ENCODE assay signal across 8 cellular contexts in genomic region chr6:159758031-159759001, GRCh38. TPM values are rescaled to one million over a fixed set of nuclear protein-coding genes. Genes with fewer than 3 reads are reported as not detected.
DNase-seq lines count a peak whose midpoint lies in the region; ATAC-seq and TF ChIP-seq lines count a peak whose summit lies in the region.

No MANE protein-coding gene starts in this region.

- no peaks in the 10 kb centered on the region for H3K27me3 Mint-ChIP-seq in CD14-positive monocyte (ENCODE audit: low read depth in 3 of 3)
- no peaks in the 10 kb centered on the region for H3K27me3 Mint-ChIP-seq in activated naive CD8-positive, alpha-beta T cell

- no peaks in the 10 kb centered on the region for H3K9me3 ChIP-seq in gastroesophageal sphincter

- no peak for TF ChIP-seq EP300 in gastroesophageal sphincter (IDR thresholded peaks at IDR 0.05)

- in situ Hi-C loops in GM13976 (cut with MboI; ENCODE audit: low sequenced_read_pairs, unreplicated experiment): no loop called here

- no peak for TF ChIP-seq POLR2A in gastroesophageal sphincter (IDR thresholded peaks at IDR 0.05)

- H3K4me3 ChIP-seq in kidney epithelial cell (ENCODE audit: low read depth, low read length) (no peak overlapping the region), gastroesophageal sphincter (no peak overlapping the region)

- H3K27me3 ChIP-seq in kidney epithelial cell (ENCODE audit: control insufficient read depth, insufficient read depth, low read length) (no peaks in the 10 kb centered on the region), gastroesophageal sphincter (no peaks in the 10 kb centered on the region)

- intact Hi-C loops in CD14-positive monocyte (cut with micrococcal nuclease): no loop called here

- WGBS in gastroesophageal sphincter (ENCODE audit: low coverage in 1 of 2), 2 donors: 91 to 92% methylated on average over 6 to 7 of the region's 7 CpGs

- H3K27ac Mint-ChIP-seq in CD14-positive monocyte: peak overlapping the region in 4 of 7 donors; percentile 7 to 65 (median 50)
- H3K27ac Mint-ChIP-seq in activated naive CD8-positive, alpha-beta T cell: peak overlapping the region; percentile 61

- DNase-seq in CD14-positive monocyte (ENCODE audit: low spot score) (no peak), HK-2 (ENCODE audit: unreplicated experiment) (peak; percentile 66), kidney epithelial cell (ENCODE audit: low read depth) (peak; percentile 48), GM13976 (ENCODE audit: low spot score) (no peak)
- DNase-seq in activated CD4-positive, CD25-positive, alpha-beta regulatory T cell treated with anti-CD3 and anti-CD28 coated beads, Interleukin-2, amount 50 U/mL, for 72 hours: no peak

- H3K4me1 Mint-ChIP-seq in CD14-positive monocyte: peaks cover 26% of the 10 kb centered on the region
- peaks cover 24% of the 10 kb centered on the region for H3K4me1 Mint-ChIP-seq in activated naive CD8-positive, alpha-beta T cell (ENCODE audit: low read depth)

- no peak for ATAC-seq in HG03108 (IDR thresholded peaks at IDR 0.05; ENCODE audit: unreplicated experiment)
- ATAC-seq in gastroesophageal sphincter: no peak

- peaks cover 0 to 40% (median 11%) of the 10 kb centered on the region in 3 donors for H3K4me1 ChIP-seq in gastroesophageal sphincter

- H3K9me3 Mint-ChIP-seq in CD14-positive monocyte: no peaks in the 10 kb centered on the region
- no peaks in the 10 kb centered on the region for H3K9me3 Mint-ChIP-seq in activated naive CD8-positive, alpha-beta T cell (ENCODE audit: low read depth)

- peaks cover 2% of the 10 kb centered on the region for H3K36me3 ChIP-seq in kidney epithelial cell (ENCODE audit: control insufficient read depth, insufficient read depth, low read length)
- peaks cover 0 to 53% of the 10 kb centered on the region in 2 donors for H3K36me3 ChIP-seq in gastroesophageal sphincter

- H3K4me3 Mint-ChIP-seq in CD14-positive monocyte: no peak overlapping the region
- no peak overlapping the region for H3K4me3 Mint-ChIP-seq in activated naive CD8-positive, alpha-beta T cell

- H3K27ac ChIP-seq in gastroesophageal sphincter: peak overlapping the region in 2 of 4 donors; percentile 18 to 23

- TF ChIP-seq CTCF in CD14-positive monocyte (IDR thresholded peaks at IDR 0.05) (no peak), kidney epithelial cell (IDR thresholded peaks at IDR 0.05; ENCODE audit: insufficient read depth, low read length, poor library complexity, severe bottlenecking) (peak; percentile 32), GM13976 (IDR thresholded peaks at IDR 0.05; ENCODE audit: borderline replicate concordance, control extremely low read depth, extremely low read depth, insufficient read depth, missing control alignments) (no peak), gastroesophageal sphincter (IDR thresholded peaks at IDR 0.05) (no peak)

- H3K36me3 Mint-ChIP-seq in CD14-positive monocyte: peaks cover 47 to 55% of the 10 kb centered on the region in 2 donors
- H3K36me3 Mint-ChIP-seq in activated naive CD8-positive, alpha-beta T cell: peaks cover 8% of the 10 kb centered on the region

RNA-seq across cellular contexts. Expression of gene ACAT2, which starts 3.5 kb away (rescaled TPM):
- polyA plus RNA-seq in CD14-positive monocyte: 10 to 100 TPM; 19.5 to 24.4 TPM
- 26.6 and 34.1 TPM in 2 replicates for total RNA-seq in kidney epithelial cell
- total RNA-seq in gastroesophageal sphincter: 10 to 100 TPM in 2 of 4 donors, 1 to 10 TPM in 2; 3.1 to 11.7 (median 9.1) TPM

RNA-seq across cellular contexts. Expression of gene WTAP, which starts 31.0 kb away (rescaled TPM):
- polyA plus RNA-seq in CD14-positive monocyte: 10 to 100 TPM; 94.7 to 95.9 TPM
- total RNA-seq in kidney epithelial cell: 86.9 and 88.3 TPM in 2 replicates
- 100 to 1,000 TPM in 1 of 4 donors, 10 to 100 TPM in 3; 52.1 to 123 (median 79.9) TPM for total RNA-seq in gastroesophageal sphincter

RNA-seq across cellular contexts. Expression of gene TCP1, which starts 31.1 kb away (rescaled TPM):
- 10 to 100 TPM; 44.5 to 69.3 TPM for polyA plus RNA-seq in CD14-positive monocyte
- total RNA-seq in kidney epithelial cell: 209 and 213 TPM in 2 replicates
- 100 to 1,000 TPM; 129 to 147 (median 138) TPM for total RNA-seq in gastroesophageal sphincter

RNA-seq across cellular contexts. Expression of gene MRPL18, which starts 32.0 kb away (rescaled TPM):
- 10 to 100 TPM; 74.1 to 88.2 TPM for polyA plus RNA-seq in CD14-positive monocyte
- 82.7 and 98.9 TPM in 2 replicates for total RNA-seq in kidney epithelial cell
- 100 to 1,000 TPM in 1 of 4 donors, 10 to 100 TPM in 3; 58.0 to 107 (median 66.3) TPM for total RNA-seq in gastroesophageal sphincter

RNA-seq across cellular contexts. Expression of gene PNLDC1, which starts 41.8 kb away (rescaled TPM):
- not detected for polyA plus RNA-seq in CD14-positive monocyte
- total RNA-seq in kidney epithelial cell (not detected in 2 replicates), gastroesophageal sphincter (under 1 TPM in 1 of 4 donors, not detected in 3; 0.47 TPM)

Comparison
In these comparisons a context has a peak if more than half of its experiments do, and no peak if none do; other contexts are left out.
1. DNase-seq: peak in HK-2 (single experiment) and kidney epithelial cell (single experiment); none in CD14-positive monocyte (single experiment), GM13976 (single experiment) and activated CD4-positive, CD25-positive, alpha-beta regulatory T cell treated with anti-CD3 and anti-CD28 coated beads, Interleukin-2, amount 50 U/mL, for 72 hours (single experiment).